ENCODE assay signal across 8 cellular contexts in the genomic region with DNA sequence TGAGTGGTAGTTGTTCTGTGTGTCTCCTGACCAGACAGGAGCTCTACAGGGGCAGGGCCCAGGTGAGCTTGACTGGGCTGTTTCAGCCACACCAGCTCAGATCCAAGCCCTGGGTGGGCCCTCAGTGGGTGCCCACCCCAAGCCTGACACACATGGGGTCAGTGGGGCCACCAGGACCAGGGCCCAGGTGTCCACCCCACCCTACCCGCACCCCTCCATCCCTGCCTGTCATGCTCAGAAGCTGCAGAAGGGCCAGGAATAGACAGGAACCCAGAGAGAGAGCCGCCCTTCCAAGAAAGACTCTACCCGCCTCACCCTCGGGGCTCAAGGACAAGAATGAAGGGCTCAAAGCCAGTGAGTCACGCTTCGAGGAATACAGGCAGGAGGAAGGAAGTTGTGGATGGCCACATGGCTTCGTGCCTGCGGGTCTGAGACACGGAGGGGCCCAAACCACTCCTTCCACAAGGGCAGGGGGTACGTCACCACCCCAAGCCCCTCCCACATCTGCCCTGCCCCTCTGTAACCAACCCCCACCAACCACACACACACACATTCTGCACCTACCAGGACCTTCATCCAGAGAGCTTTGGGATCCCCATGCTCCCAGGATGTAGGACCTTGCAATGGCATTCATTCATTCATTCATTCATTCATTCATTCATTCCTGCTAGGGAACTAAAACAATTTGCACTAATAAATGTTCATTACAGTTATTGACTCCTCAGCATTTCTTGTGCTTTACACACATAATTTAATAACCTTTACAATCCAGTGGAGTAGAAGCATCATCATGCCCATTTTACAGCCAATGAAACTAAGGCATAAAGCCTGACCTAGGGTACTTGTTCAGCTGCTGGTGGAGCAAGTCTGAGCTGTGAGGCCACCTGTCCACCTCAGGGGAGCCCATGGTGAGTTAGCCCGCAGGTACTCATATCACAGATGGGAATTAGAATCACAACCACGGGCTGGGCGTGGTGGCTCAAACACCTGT. TPM values are rescaled to one million over a fixed set of nuclear protein-coding genes. Genes with fewer than 3 reads are reported as not detected.
DNase-seq lines count a peak whose midpoint lies in the region; TF ChIP-seq lines count a peak whose summit lies in the region.

No MANE protein-coding gene starts in this region.

- peak overlapping the region; percentile 61 to 69 for H3K27ac ChIP-seq in right atrium auricular region
- H3K27ac ChIP-seq in smooth muscle cell (ENCODE audit: low read depth) = peak overlapping the region; percentile 98
- no peak overlapping the region for H3K27ac ChIP-seq in MM.1S (ENCODE audit: low read length)

- H3K79me2 ChIP-seq in smooth muscle cell (ENCODE audit: low read depth) (peaks cover 94% of the 10 kb centered on the region), MM.1S (ENCODE audit: low read length) (no peaks in the 10 kb centered on the region)

- H3F3A ChIP-seq in smooth muscle cell (ENCODE audit: low read depth) (peaks cover 27% of the 10 kb centered on the region), MM.1S (ENCODE audit: insufficient read depth, low read length) (no peaks in the 10 kb centered on the region)

- H3K27ac Mint-ChIP-seq in activated naive CD8-positive, alpha-beta T cell treated with anti-CD3 and anti-CD28 coated beads for 36 hours = peak overlapping the region; percentile 85

- no peak for TF ChIP-seq CTCF in right atrium auricular region (IDR thresholded peaks at IDR 0.05)
- TF ChIP-seq CTCF in smooth muscle cell (IDR thresholded peaks at IDR 0.05; ENCODE audit: borderline replicate concordance, insufficient read depth, poor library complexity, severe bottlenecking) = no peak
- TF ChIP-seq CTCF in MM.1S (IDR thresholded peaks at IDR 0.05; ENCODE audit: low read length) = no peak

- peaks cover 66% of the 10 kb centered on the region for H4K20me1 ChIP-seq in smooth muscle cell (ENCODE audit: low read depth)
- no peaks in the 10 kb centered on the region for H4K20me1 ChIP-seq in MM.1S (ENCODE audit: insufficient read depth, low read length)

- no peaks in the 10 kb centered on the region for H3K9me2 ChIP-seq in MM.1S (replicated peaks; ENCODE audit: insufficient read depth, low read length)

- peaks cover 45% of the 10 kb centered on the region for H3K4me1 Mint-ChIP-seq in activated naive CD8-positive, alpha-beta T cell treated with anti-CD3 and anti-CD28 coated beads for 36 hours

- H2AFZ ChIP-seq in smooth muscle cell (ENCODE audit: low read depth) (no peak overlapping the region), MM.1S (ENCODE audit: low read length) (no peak overlapping the region)

- H3K4me1 ChIP-seq in right atrium auricular region (peaks cover 0 to 84% of the 10 kb centered on the region in 2 donors), smooth muscle cell (ENCODE audit: low read depth) (peaks cover 40% of the 10 kb centered on the region), MM.1S (ENCODE audit: low read length) (peaks cover 7% of the 10 kb centered on the region; the same call in 1 of the 2 replicates)

- H3K9me3 Mint-ChIP-seq in activated naive CD8-positive, alpha-beta T cell treated with anti-CD3 and anti-CD28 coated beads for 36 hours = peaks cover 4% of the 10 kb centered on the region

- H3K36me3 Mint-ChIP-seq in activated naive CD8-positive, alpha-beta T cell treated with anti-CD3 and anti-CD28 coated beads for 36 hours = peaks cover 5% of the 10 kb centered on the region

- no peaks in the 10 kb centered on the region for H3K27me3 Mint-ChIP-seq in activated naive CD8-positive, alpha-beta T cell treated with anti-CD3 and anti-CD28 coated beads for 36 hours

- DNase-seq in GDM1 (lab: John Stamatoyannopoulos, UW) (peak; percentile 92), SK-MEL-5 (ENCODE audit: low read depth, low spot score) (peak; percentile 97), right atrium auricular region (ENCODE audit: low spot score) (peak; percentile 86), smooth muscle cell (lab: John Stamatoyannopoulos, UW; ENCODE audit: unreplicated experiment) (peak; percentile 36), NCI-H524 treated with DMSO at 0.1 percent for 48 hours (lab: John Stamatoyannopoulos, UW) (no peak), NCI-H1930 (lab: John Stamatoyannopoulos, UW) (no peak), MM.1S (no peak)
- DNase-seq in activated naive CD8-positive, alpha-beta T cell treated with anti-CD3 and anti-CD28 coated beads for 36 hours = peak; percentile 73

- no peaks in the 10 kb centered on the region for H3K9me3 ChIP-seq in right atrium auricular region
- no peaks in the 10 kb centered on the region for H3K9me3 ChIP-seq in smooth muscle cell (replicated peaks; ENCODE audit: low read depth)
- H3K9me3 ChIP-seq in MM.1S (replicated peaks; ENCODE audit: insufficient read depth, low read length) = no peaks in the 10 kb centered on the region

- H3K4me2 ChIP-seq in smooth muscle cell (peak overlapping the region; percentile 78), MM.1S (ENCODE audit: low read depth, low read length) (no peak overlapping the region)

- H3K9ac ChIP-seq in smooth muscle cell (ENCODE audit: low read depth) = peak overlapping the region; percentile 83
- no peak overlapping the region for H3K9ac ChIP-seq in MM.1S (ENCODE audit: low read length)

- whole genome bisulfite sequencing in smooth muscle cell (ENCODE audit: low lambda C conversion rate) = 29% methylated on average over 13 of the region's 13 CpGs

- in situ Hi-C loops in SK-MEL-5 (cut with HindIII; ENCODE audit: low pct_unique_long_range_greater_than_20kb, low sequenced_read_pairs) = no loop called here

- no peak overlapping the region for H3K4me3 Mint-ChIP-seq in activated naive CD8-positive, alpha-beta T cell treated with anti-CD3 and anti-CD28 coated beads for 36 hours

- H3K36me3 ChIP-seq in right atrium auricular region (peaks cover 11% of the 10 kb centered on the region), smooth muscle cell (ENCODE audit: low read depth) (no peaks in the 10 kb centered on the region), MM.1S (replicated peaks; ENCODE audit: insufficient read depth, low read length) (no peaks in the 10 kb centered on the region)

- H3K27me3 ChIP-seq in right atrium auricular region = no peaks in the 10 kb centered on the region
- no peaks in the 10 kb centered on the region for H3K27me3 ChIP-seq in smooth muscle cell (ENCODE audit: low read depth)
- H3K27me3 ChIP-seq in MM.1S (replicated peaks; ENCODE audit: insufficient read depth, low read length) = no peaks in the 10 kb centered on the region

- H3K4me3 ChIP-seq in right atrium auricular region (no peak overlapping the region), smooth muscle cell (no peak overlapping the region), MM.1S (ENCODE audit: low read length) (no peak overlapping the region)

RNA-seq across cellular contexts. Expression of gene STXBP1, which starts 56.0 kb away (rescaled TPM):
- 41.3 and 41.5 TPM in 2 replicates for total RNA-seq in SK-MEL-5 (2014; rRNA removed; shearing (Covaris generic))
- 131 and 148 TPM in 2 replicates for polyA plus RNA-seq in SK-MEL-5 (2015; cell fraction: cytosol; rRNA removed)
- 81.7 and 122 TPM in 2 replicates for polyA plus RNA-seq in SK-MEL-5 (2015; cell fraction: nucleus; rRNA removed)
- total RNA-seq in activated naive CD8-positive, alpha-beta T cell treated with anti-CD3 and anti-CD28 coated beads for 36 hours = 10 to 100 TPM; 18.8 to 19.9 TPM
- 10 to 100 TPM; 44.9 to 72.8 TPM for total RNA-seq in right atrium auricular region
- total RNA-seq in smooth muscle cell = 22.4 and 39.5 TPM in 2 replicates
- polyA plus RNA-seq in smooth muscle cell = 22.8 and 26.7 TPM in 2 replicates

Comparison
In these comparisons a context has a peak if more than half of its experiments do, and no peak if none do; other contexts are left out.
1. DNase-seq: peak in GDM1 (single experiment), SK-MEL-5 (single experiment), activated naive CD8-positive, alpha-beta T cell treated with anti-CD3 and anti-CD28 coated beads for 36 hours (single experiment), right atrium auricular region (single experiment) and smooth muscle cell (single experiment); none in NCI-H524 treated with DMSO at 0.1 percent for 48 hours (single experiment), NCI-H1930 (0 of 2) and MM.1S (single experiment).